In genomic region chr12:8527250-8528130, GRCh38 we compare ENCODE assay signal across 32 cellular contexts. TPM values are rescaled to one million over a fixed set of nuclear protein-coding genes. Genes with fewer than 3 reads are reported as not detected.
"Had no signal": no experiment of that assay in that cellular context is flagged by ENCODE, and none has a peak within 500 bp of the region (broad histone marks: within the 10 kb centered on the region; RNA-seq: fewer than 3 reads in every experiment).

No MANE protein-coding gene starts in this region.

- H3K4me3 ChIP-seq: esophagus squamous epithelium, gastroesophageal sphincter, transverse colon, uterus had no signal

- H3K4me1 ChIP-seq: esophagus squamous epithelium, gastroesophageal sphincter, transverse colon, uterus had no signal

- H3K27ac Mint-ChIP-seq: activated naive CD8-positive, alpha-beta T cell treated with anti-CD3 and anti-CD28 coated beads for 36 hours; activated T-helper 2 cell treated with anti-CD3 and anti-CD28 coated beads, Interferon-gamma antibody, Interleukin-2, Interleukin-4, amounts not matched to agents 10 μg/mL and 5 μg/mL and 100 μg/mL, durations not matched to agents 14 hours and 24 hours and 36 hours; immature natural killer cell; progenitor cell of endocrine pancreas; stimulated activated naive B cell treated with anti-CD40 and anti-IgM and Interleukin-4, amounts not matched to agents 10 μg/mL and 1 μg/mL and 100 μg/mL, for 72 hours; T-cell; T-helper 2 cell treated with Interferon-gamma antibody and Interleukin-4, amounts not matched to agents 5 μg/mL and 100 μg/mL, for 36 hours had no signal

- H3K36me3 Mint-ChIP-seq: immature natural killer cell, T-cell had no signal

- H3K27me3 ChIP-seq: transverse colon, uterus had no signal

- H3K27ac ChIP-seq: esophagus squamous epithelium, gastroesophageal sphincter, transverse colon, uterus, VCaP had no signal

- ATAC-seq: activated T-cell treated with anti-CD3 and anti-CD28 coated beads, Interleukin-2, amount 50 U/mL, for 4 hours; gastroesophageal sphincter; left ventricle myocardium superior; stimulated activated naive B cell treated with anti-CD40 and anti-IgM and Interleukin-4, amounts not matched to agents 10 μg/mL and 1 μg/mL and 100 μg/mL, for 72 hours; T-cell had no signal

- FAIRE-seq: astrocyte, colon had no signal

- H3K9me3 ChIP-seq: esophagus squamous epithelium, transverse colon, uterus had no signal

- H3K4me1 Mint-ChIP-seq: activated naive CD8-positive, alpha-beta T cell treated with anti-CD3 and anti-CD28 coated beads for 36 hours; immature natural killer cell; stimulated activated naive B cell treated with anti-CD40 and anti-IgM and Interleukin-4, amounts not matched to agents 10 μg/mL and 1 μg/mL and 100 μg/mL, for 72 hours; T-cell had no signal

- H3K36me3 ChIP-seq: esophagus squamous epithelium, gastroesophageal sphincter, transverse colon, uterus had no signal

- H3K4me3 Mint-ChIP-seq: activated naive CD8-positive, alpha-beta T cell treated with anti-CD3 and anti-CD28 coated beads for 36 hours; activated T-cell treated with anti-CD3 and anti-CD28 coated beads, Interleukin-2, amount 50 U/mL, for 4 hours; immature natural killer cell; stimulated activated naive B cell treated with anti-CD40 and anti-IgM and Interleukin-4, amounts not matched to agents 10 μg/mL and 1 μg/mL and 100 μg/mL, for 72 hours; T-cell; T-helper 2 cell treated with Interferon-gamma antibody and Interleukin-4, amounts not matched to agents 5 μg/mL and 100 μg/mL, for 36 hours had no signal

- DNase-seq: activated CD4-positive, alpha-beta T cell treated with anti-CD3 and anti-CD28 coated beads, Interleukin-2, amount 50 U/mL, for 1 hour; activated CD4-positive, CD25-positive, alpha-beta regulatory T cell treated with anti-CD3 and anti-CD28 coated beads, Interleukin-2, amount 50 U/mL, for 72 hours; activated CD8-positive, alpha-beta memory T cell treated with anti-CD3 and anti-CD28 coated beads, Interleukin-2, amount 50 U/mL, for 4 hours; activated naive CD4-positive, alpha-beta T cell treated with Interleukin-2 at 50 U/mL for 16 hours; activated naive CD8-positive, alpha-beta T cell treated with anti-CD3 and anti-CD28 coated beads for 36 hours; activated T-cell treated with anti-CD3 and anti-CD28 coated beads, Interleukin-2, amount 50 U/mL, for 4 hours; central memory CD4-positive, alpha-beta T cell; esophagus squamous epithelium; head of caudate nucleus; hypothalamus; immature natural killer cell; left ventricle myocardium superior; mammary epithelial cell; retina; stimulated activated CD4-positive, alpha-beta T cell treated with anti-CD3 and anti-CD28 coated beads, Interleukin-2, amount 100 ng/mL, for 48 hours; stimulated activated CD8-positive, alpha-beta memory T cell treated with anti-CD3 and anti-CD28 coated beads, Interleukin-4, amount 100 ng/mL, for 48 hours; stimulated activated naive B cell treated with anti-CD40 and anti-IgM and Interleukin-4, amounts not matched to agents 10 μg/mL and 1 μg/mL and 100 μg/mL, for 72 hours; T-cell; transverse colon; uterus had no signal

RNA-seq across cellular contexts. Expression of gene CLEC4E, which starts 13.2 kb away (rescaled TPM):
- total RNA-seq: activated naive CD8-positive, alpha-beta T cell treated with anti-CD3 and anti-CD28 coated beads for 36 hours; activated T-cell treated with anti-CD3 and anti-CD28 coated beads, Interleukin-2, amount 50 U/mL, for 4 hours; activated T-helper 2 cell treated with anti-CD3 and anti-CD28 coated beads, Interferon-gamma antibody, Interleukin-2, Interleukin-4, amounts not matched to agents 10 μg/mL and 5 μg/mL and 100 μg/mL, durations not matched to agents 14 hours and 24 hours and 36 hours; astrocyte; dermis microvascular lymphatic vessel endothelial cell; mammary epithelial cell; myocyte; osteocyte; progenitor cell of endocrine pancreas; T-cell; temporal lobe had no signal
- polyA plus RNA-seq: immature natural killer cell, mammary epithelial cell, neural cell had no signal

RNA-seq across cellular contexts. Expression of gene CLEC4D, which starts 14.2 kb away (rescaled TPM):
- total RNA-seq: activated naive CD8-positive, alpha-beta T cell treated with anti-CD3 and anti-CD28 coated beads for 36 hours; activated T-cell treated with anti-CD3 and anti-CD28 coated beads, Interleukin-2, amount 50 U/mL, for 4 hours; activated T-helper 2 cell treated with anti-CD3 and anti-CD28 coated beads, Interferon-gamma antibody, Interleukin-2, Interleukin-4, amounts not matched to agents 10 μg/mL and 5 μg/mL and 100 μg/mL, durations not matched to agents 14 hours and 24 hours and 36 hours; astrocyte; dermis microvascular lymphatic vessel endothelial cell; left ventricle myocardium superior; mammary epithelial cell; myocyte; osteocyte; T-cell; temporal lobe; transverse colon had no signal
- polyA plus RNA-seq: immature natural killer cell, mammary epithelial cell, neural cell had no signal
